ENCODE assay signal across 19 cellular contexts in the genomic region with DNA sequence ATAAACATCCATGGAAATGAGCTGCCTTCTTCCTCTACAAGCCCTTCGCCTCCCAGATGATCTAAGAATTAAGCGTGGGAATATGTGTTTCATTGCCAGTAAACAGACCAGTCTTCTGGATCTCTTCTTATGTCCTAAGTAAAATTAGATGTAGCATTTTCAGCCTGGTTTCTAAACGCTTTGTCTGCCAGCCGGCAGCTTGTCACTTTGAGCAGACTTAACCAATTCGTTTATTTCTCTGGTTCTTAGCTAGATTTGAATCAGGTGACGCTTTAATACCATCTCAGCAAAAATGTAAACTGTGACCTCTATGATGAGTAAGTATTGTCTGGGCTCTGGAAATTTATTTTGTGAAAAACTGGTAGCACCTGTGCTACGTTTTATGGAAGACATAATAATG.
"Had no signal": no experiment of that assay in that cellular context is flagged by ENCODE, and none has a peak within 500 bp of the region (broad histone marks: within the 10 kb centered on the region; RNA-seq: fewer than 3 reads in every experiment).

No MANE protein-coding gene starts in this region.

- H3K27me3 ChIP-seq: foreskin keratinocyte, hepatocyte, neutrophil, right atrium auricular region, sigmoid colon, stomach had no signal

- H3K4me2 ChIP-seq: hepatocyte had no signal

- H3K4me1 ChIP-seq: foreskin keratinocyte, right atrium auricular region, stomach had no signal

- H3K9me3 ChIP-seq: neutrophil, ovary, right atrium auricular region, sigmoid colon, stomach had no signal

- DNase-seq: effector CD4-positive, alpha-beta T cell; endodermal cell; erythroblast; foreskin keratinocyte; left colon; mesendoderm; naive B cell; ovary; sigmoid colon; stimulated activated CD4-positive, alpha-beta T cell treated with anti-CD3 and anti-CD28 coated beads, Interleukin-12 subunit alpha, Interleukin-12 subunit beta, amount 100 ng/mL, for 4 hours; stimulated activated naive CD4-positive, alpha-beta T cell; stomach; substantia nigra; trophoblast cell had no signal

- H3K4me3 ChIP-seq: coronary artery, hepatocyte, ovary, right atrium auricular region, sigmoid colon, skin epidermis, stomach had no signal

- H3K27ac ChIP-seq: coronary artery, foreskin keratinocyte, hepatocyte, neutrophil, ovary, right atrium auricular region, sigmoid colon, skin epidermis, stomach had no signal

- H3K36me3 ChIP-seq: neutrophil, ovary, right atrium auricular region, sigmoid colon, stomach had no signal

- ATAC-seq: left colon had no signal

- H2AFZ ChIP-seq: hepatocyte had no signal

- H3K79me2 ChIP-seq: hepatocyte had no signal
